In the genomic region with DNA sequence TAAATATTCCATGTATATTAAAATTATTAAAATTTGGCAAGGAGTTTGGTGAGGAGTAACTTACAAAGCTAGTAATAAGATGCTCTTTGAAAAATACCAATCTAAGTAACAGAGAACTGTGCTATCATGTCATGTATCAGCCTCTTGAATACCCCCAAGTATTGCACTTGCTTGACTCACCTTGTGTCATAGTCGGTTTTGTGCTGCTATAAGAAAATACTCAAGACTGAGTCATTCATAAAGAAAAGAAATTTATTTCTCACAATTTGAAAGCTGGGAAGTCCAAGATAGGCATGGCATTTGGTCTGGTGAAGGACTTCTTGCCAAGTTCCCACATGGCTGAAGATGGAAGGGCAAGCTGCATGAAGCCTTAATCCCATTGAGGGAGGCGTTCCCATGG, we compare ENCODE assay signal across 17 cellular contexts.
"Had no signal": no experiment of that assay in that cellular context is flagged by ENCODE, and none has a peak within 500 bp of the region (broad histone marks: within the 10 kb centered on the region; RNA-seq: fewer than 3 reads in every experiment).

No MANE protein-coding gene starts in this region.

- DNase-seq: activated CD4-positive, alpha-beta memory T cell treated with anti-CD3 and anti-CD28 coated beads, Interleukin-2, amount 10 ng/mL, durations not matched to agents 7 days and 5 days; activated CD4-positive, alpha-beta T cell treated with anti-CD3 and anti-CD28 coated beads for 36 hours; activated effector memory CD4-positive, alpha-beta T cell treated with Interleukin-2 at 50 U/mL for 16 hours; activated naive CD4-positive, alpha-beta T cell treated with anti-CD3 and anti-CD28 coated beads, Interleukin-2, amount 50 U/mL, for 16 hours; activated T-cell treated with anti-CD3 and anti-CD28 coated beads, Interleukin-2, amount 50 U/mL, for 4 hours; adrenal gland; body of pancreas; effector CD8-positive, alpha-beta T cell; left lung; naive B cell; ovary; right lobe of liver; stimulated activated naive CD8-positive, alpha-beta T cell treated with anti-CD3 and anti-CD28 coated beads, Interleukin-15, amount 100 ng/mL, for 72 hours; T-helper 17 cell had no signal

- H3K4me3 Mint-ChIP-seq: activated CD4-positive, alpha-beta memory T cell treated with anti-CD3 and anti-CD28 coated beads, Interleukin-2, amount 10 ng/mL, durations not matched to agents 7 days and 5 days; activated CD4-positive, alpha-beta T cell treated with anti-CD3 and anti-CD28 coated beads for 36 hours; activated T-cell treated with anti-CD3 and anti-CD28 coated beads, Interleukin-2, amount 50 U/mL, for 4 hours; naive B cell; neural progenitor cell; stimulated activated naive CD8-positive, alpha-beta T cell treated with anti-CD3 and anti-CD28 coated beads, Interleukin-15, amount 100 ng/mL, for 72 hours; T-helper 17 cell; type B pancreatic cell had no signal

- H3K27ac ChIP-seq: adrenal gland, body of pancreas, gastroesophageal sphincter, left lung, neural progenitor cell, ovary, right lobe of liver had no signal

- H3K27me3 ChIP-seq: adrenal gland, body of pancreas, left lung, neural progenitor cell, ovary, right lobe of liver had no signal

- H3K4me1 ChIP-seq: adrenal gland, body of pancreas, gastroesophageal sphincter, left lung, neural progenitor cell, right lobe of liver had no signal

- H3K36me3 ChIP-seq: adrenal gland, gastroesophageal sphincter, left lung, neural progenitor cell, ovary, right lobe of liver had no signal

- H3K4me2 ChIP-seq: neural progenitor cell had no signal

- H3K9me3 ChIP-seq: adrenal gland, ovary, right lobe of liver had no signal

- ATAC-seq: activated CD4-positive, alpha-beta T cell treated with anti-CD3 and anti-CD28 coated beads for 36 hours; body of pancreas; gastroesophageal sphincter; left lung; right lobe of liver; stimulated activated naive CD8-positive, alpha-beta T cell treated with anti-CD3 and anti-CD28 coated beads, Interleukin-15, amount 100 ng/mL, for 72 hours; T-helper 17 cell had no signal

- H3K4me1 Mint-ChIP-seq: activated CD4-positive, alpha-beta memory T cell treated with anti-CD3 and anti-CD28 coated beads, Interleukin-2, amount 10 ng/mL, durations not matched to agents 7 days and 5 days; activated CD4-positive, alpha-beta T cell treated with anti-CD3 and anti-CD28 coated beads for 36 hours; naive B cell; neural progenitor cell; stimulated activated naive CD8-positive, alpha-beta T cell treated with anti-CD3 and anti-CD28 coated beads, Interleukin-15, amount 100 ng/mL, for 72 hours; T-helper 17 cell had no signal

- H3K27ac Mint-ChIP-seq: activated CD4-positive, alpha-beta memory T cell treated with anti-CD3 and anti-CD28 coated beads, Interleukin-2, amount 10 ng/mL, durations not matched to agents 7 days and 5 days; activated CD4-positive, alpha-beta T cell treated with anti-CD3 and anti-CD28 coated beads for 36 hours; naive B cell; neural progenitor cell; stimulated activated naive CD8-positive, alpha-beta T cell treated with anti-CD3 and anti-CD28 coated beads, Interleukin-15, amount 100 ng/mL, for 72 hours; T-helper 17 cell; type B pancreatic cell had no signal

- H3K27me3 Mint-ChIP-seq: stimulated activated naive CD8-positive, alpha-beta T cell treated with anti-CD3 and anti-CD28 coated beads, Interleukin-15, amount 100 ng/mL, for 72 hours; T-helper 17 cell had no signal

- H3K9ac ChIP-seq: neural progenitor cell had no signal

- H2AFZ ChIP-seq: neural progenitor cell had no signal

- H3K4me3 ChIP-seq: adrenal gland, body of pancreas, gastroesophageal sphincter, left lung, neural progenitor cell, ovary, right lobe of liver had no signal

- H3K36me3 Mint-ChIP-seq: neural progenitor cell, type B pancreatic cell had no signal
